ENCODE assay signal across 12 cellular contexts in genomic region chr5:149205625-149206523, GRCh38.
DNase-seq lines count a peak whose midpoint lies in the region; ATAC-seq, FAIRE-seq and TF ChIP-seq lines count a peak whose summit lies in the region.
"Had no signal": no experiment of that assay in that cellular context is flagged by ENCODE, and none has a peak within 500 bp of the region (broad histone marks: within the 10 kb centered on the region; RNA-seq: fewer than 3 reads in every experiment).

No MANE protein-coding gene starts in this region.

- no peak for FAIRE-seq in endothelial cell of umbilical vein (lab: Jason Lieb, UNC)

- H3K36me3 ChIP-seq in endothelial cell of umbilical vein (ENCODE audit: control insufficient read depth in 2 of 2, extremely low read depth in 1 of 2, insufficient read depth in 2 of 2, low read length in 2 of 2) = peaks cover 0 to 3% of the 10 kb centered on the region in 2 experiments
- peaks cover 10% of the 10 kb centered on the region for H3K36me3 ChIP-seq in lower lobe of right lung
- peaks cover 0 to 13% (median 0%) of the 10 kb centered on the region in 3 donors for H3K36me3 ChIP-seq in tibial artery

- BruUV-seq in endothelial cell of umbilical vein (replicated peaks; lab: Mats Ljungman, UMichigan) = no TSS peak

- H3K4me1 ChIP-seq in endothelial cell of umbilical vein (ENCODE audit: control insufficient read depth, extremely low read depth, insufficient read depth, low read length) (peaks cover 21% of the 10 kb centered on the region), lower lobe of right lung (peaks cover 8% of the 10 kb centered on the region), tibial artery (no peaks in the 10 kb centered on the region)

- no peaks in the 10 kb centered on the region for H3K79me2 ChIP-seq in endothelial cell of umbilical vein (ENCODE audit: control insufficient read depth, insufficient read depth, low read length)

- H4K20me1 ChIP-seq in endothelial cell of umbilical vein (replicated peaks; ENCODE audit: control insufficient read depth, extremely low read depth, insufficient read depth, low read length) = no peaks in the 10 kb centered on the region

- H3K9me3 ChIP-seq in endothelial cell of umbilical vein (replicated peaks; ENCODE audit: control insufficient read depth, insufficient read depth, low read length) (no peaks in the 10 kb centered on the region), lower lobe of right lung (no peaks in the 10 kb centered on the region), tibial artery (no peaks in the 10 kb centered on the region)

- DNase-seq in NCI-H226 = peak; percentile 49
- DNase-seq in endothelial cell of umbilical vein (ENCODE audit: low read depth, low spot score) = no peak
- peak; percentile 48 for DNase-seq in lower lobe of right lung
- peak; percentile 71 to 84 for DNase-seq in tibial artery
- DNase-seq in NCI-H526 treated with DMSO at 0.1 percent for 48 hours (lab: John Stamatoyannopoulos, UW) = no peak
- no peak for DNase-seq in activated naive CD4-positive, alpha-beta T cell treated with Interleukin-2 at 50 U/mL for 16 hours
- DNase-seq: activated CD4-positive, alpha-beta T cell treated with anti-CD3 and anti-CD28 coated beads, Interleukin-2, amount 50 U/mL, for 48 hours; endodermal cell; immature natural killer cell; T-cell had no signal

- H3K4me3 ChIP-seq in endothelial cell of umbilical vein (replicated peaks in 1 of 3; ENCODE audit: insufficient read depth in 1 of 3, low read depth in 1 of 3, low read length in 3 of 3) = no peak overlapping the region
- H3K4me3 ChIP-seq in lower lobe of right lung = no peak overlapping the region
- H3K4me3 ChIP-seq in tibial artery = no peak overlapping the region

- no peak for TF ChIP-seq CTCF in endothelial cell of umbilical vein (IDR thresholded peaks at IDR 0.05; ENCODE audit: extremely low read depth in 1 of 2, insufficient read depth in 1 of 2, low read depth in 1 of 2, low read length in 2 of 2)
- no peak for TF ChIP-seq CTCF in lower lobe of right lung (IDR thresholded peaks at IDR 0.05)
- TF ChIP-seq CTCF in tibial artery (IDR thresholded peaks at IDR 0.05) = no peak

- CTCF ChIA-PET in endothelial cell of umbilical vein (lab: Charles Lee) = interaction anchor here (2.1 kb wide), 1 partner anchor 64 kb away, joined by 7 read pairs; the partner anchor contains the start of gene ABLIM3

- no peak overlapping the region for H2AFZ ChIP-seq in endothelial cell of umbilical vein (ENCODE audit: low read depth, low read length)

- H3K9ac ChIP-seq in endothelial cell of umbilical vein (replicated peaks; ENCODE audit: extremely low read depth, insufficient read depth, low read length) = no peak overlapping the region

- no peak overlapping the region for H3K4me2 ChIP-seq in endothelial cell of umbilical vein (ENCODE audit: insufficient read depth, low read length)

- TF ChIP-seq POLR2A in endothelial cell of umbilical vein (IDR thresholded peaks at IDR 0.05; ENCODE audit: low read depth, low read length) = no peak

- H3K27me3 ChIP-seq in endothelial cell of umbilical vein (ENCODE audit: control insufficient read depth in 2 of 2, insufficient read depth in 2 of 2, low read length in 2 of 2) (no peaks in the 10 kb centered on the region), lower lobe of right lung (ENCODE audit: low read depth) (no peaks in the 10 kb centered on the region), tibial artery (no peaks in the 10 kb centered on the region)

- no peak overlapping the region for H3K27ac ChIP-seq in endothelial cell of umbilical vein (ENCODE audit: insufficient read depth, low read depth, low read length)
- peak overlapping the region; percentile 18 for H3K27ac ChIP-seq in lower lobe of right lung
- H3K27ac ChIP-seq in tibial artery = no peak overlapping the region

- intact Hi-C loops in endothelial cell of umbilical vein (cut with micrococcal nuclease) = no loop called here
- intact Hi-C loops in lower lobe of right lung (cut with DNase I) = no loop called here
- intact Hi-C loops in tibial artery (cut with DNase I; ENCODE audit: low total_unique reads) = no loop called here

- peak; percentile 58 to 66 for ATAC-seq in lower lobe of right lung
- ATAC-seq in HG02798 (IDR thresholded peaks at IDR 0.05; ENCODE audit: poor library complexity, unreplicated experiment) = no peak
- no peak for ATAC-seq in GM18867 (IDR thresholded peaks at IDR 0.05; ENCODE audit: unreplicated experiment)
- ATAC-seq: T-cell had no signal

- no peaks in the 10 kb centered on the region for H3K9me1 ChIP-seq in endothelial cell of umbilical vein (replicated peaks; ENCODE audit: control insufficient read depth, extremely low read depth, insufficient read depth, low read length)

- dilution Hi-C loops in endothelial cell of umbilical vein (cut with MboI; ENCODE audit: extremely low pct_ligation_motif_present, low sequenced_read_pairs) = no loop called here

- POLR2A ChIA-PET in endothelial cell of umbilical vein (lab: Charles Lee) = no interaction called here

TF ChIP-seq in endothelial cell of umbilical vein, 7 proteins besides CTCF, POLR2A, EP300 and RAD21:
- TF ChIP-seq MAX (IDR thresholded peaks at IDR 0.05; ENCODE audit: insufficient read depth, insufficient read length) = no peak
- TF ChIP-seq FOS (IDR thresholded peaks at IDR 0.05; ENCODE audit: borderline replicate concordance, insufficient read depth, low read length) = peak; percentile 20

Comparison
In these comparisons a context has a peak if more than half of its experiments do, and no peak if none do; other contexts are left out.
1. DNase-seq: peak in NCI-H226 (single experiment), lower lobe of right lung (single experiment) and tibial artery (2 of 2); none in endothelial cell of umbilical vein (single experiment), NCI-H526 treated with DMSO at 0.1 percent for 48 hours (single experiment) and activated naive CD4-positive, alpha-beta T cell treated with Interleukin-2 at 50 U/mL for 16 hours (single experiment).
2. ATAC-seq: peak in lower lobe of right lung (2 of 2); none in HG02798 (single experiment) and GM18867 (single experiment).